ENCODE assay signal across 16 cellular contexts in the genomic region with DNA sequence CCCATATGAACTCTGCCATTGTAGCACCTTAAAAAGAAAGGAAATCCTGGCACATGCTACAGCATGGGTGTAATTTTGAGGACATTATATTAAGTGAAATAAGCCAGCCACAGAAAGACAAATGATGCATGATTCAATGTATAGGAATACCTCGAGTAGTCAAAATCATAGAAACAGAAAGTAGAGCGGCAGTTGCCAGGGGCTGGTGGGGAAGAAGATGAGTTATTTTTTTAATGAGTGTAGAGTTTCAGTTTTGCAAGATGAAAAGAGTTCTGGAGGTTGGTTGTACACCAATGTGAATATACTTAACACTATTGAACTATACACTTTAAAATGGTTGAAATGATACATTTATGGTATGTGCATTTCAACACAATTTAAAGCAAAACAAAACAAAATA.
DNase-seq lines count a peak whose midpoint lies in the region; ATAC-seq and TF ChIP-seq lines count a peak whose summit lies in the region.
"Had no signal": no experiment of that assay in that cellular context is flagged by ENCODE, and none has a peak within 500 bp of the region (broad histone marks: within the 10 kb centered on the region; RNA-seq: fewer than 3 reads in every experiment).

No MANE protein-coding gene starts in this region.

- no peak overlapping the region for H2BK15ac ChIP-seq in mesendoderm (replicated peaks; ENCODE audit: low read depth)

- H3K27me3 ChIP-seq in KMS-11 (ENCODE audit: insufficient read depth, low read depth) (no peaks in the 10 kb centered on the region), mesendoderm (ENCODE audit: insufficient read depth, low read length, poor library complexity) (no peaks in the 10 kb centered on the region), prostate gland (replicated peaks; ENCODE audit: insufficient read depth) (no peaks in the 10 kb centered on the region)
- H3K27me3 ChIP-seq: BLaER1 had no signal

- no peak overlapping the region for H2AFZ ChIP-seq in KMS-11 (ENCODE audit: low read depth)

- no peak overlapping the region for H2BK120ac ChIP-seq in mesendoderm (ENCODE audit: low read depth, low read length)

- no peaks in the 10 kb centered on the region for H4K20me1 ChIP-seq in KMS-11 (ENCODE audit: insufficient read depth)
- H4K20me1 ChIP-seq: BLaER1 had no signal

- peaks cover 15% of the 10 kb centered on the region for H3K4me1 ChIP-seq in KMS-11 (ENCODE audit: low read depth, poor library complexity, severe bottlenecking)
- H3K4me1 ChIP-seq in mesendoderm (ENCODE audit: control insufficient read depth, low read depth, low read length), result peaks cover 1% of the 10 kb centered on the region
- no peaks in the 10 kb centered on the region for H3K4me1 ChIP-seq in prostate gland (replicated peaks)
- H3K4me1 ChIP-seq: BLaER1 had no signal

- no peaks in the 10 kb centered on the region for H3K79me2 ChIP-seq in KMS-11 (ENCODE audit: insufficient read depth, low read depth)
- H3K79me2 ChIP-seq in mesendoderm (ENCODE audit: control insufficient read depth, insufficient read depth, low read length), result no peaks in the 10 kb centered on the region

- intact Hi-C loops in prostate gland (cut with DNase I), result no loop called here

- H4K5ac ChIP-seq in mesendoderm (ENCODE audit: low read length), result no peak overlapping the region

- DNase-seq in mesendoderm (no peak), NCI-H1092 treated with DMSO at 0.1 percent for 48 hours (lab: John Stamatoyannopoulos, UW) (no peak), prostate gland (ENCODE audit: low spot score) (no peak), cortex of kidney (lab: John Stamatoyannopoulos, UW) (no peak)
- DNase-seq: anterior cingulate cortex, H7, mammary epithelial cell, NCI-H2029 treated with DMSO at 0.1 percent for 48 hours, SW 1271 had no signal

- no peaks in the 10 kb centered on the region for H3K9me3 ChIP-seq in prostate gland
- H3K9me3 ChIP-seq: BLaER1, thoracic aorta had no signal

- H3K36me3 ChIP-seq in KMS-11 (ENCODE audit: insufficient read depth), result no peaks in the 10 kb centered on the region
- no peaks in the 10 kb centered on the region for H3K36me3 ChIP-seq in mesendoderm (ENCODE audit: control insufficient read depth, insufficient read depth, low read length)
- no peaks in the 10 kb centered on the region for H3K36me3 ChIP-seq in prostate gland
- H3K36me3 ChIP-seq: BLaER1, thoracic aorta had no signal

- H4K8ac ChIP-seq in mesendoderm (ENCODE audit: low read depth, low read length), result no peak overlapping the region

- H3K27ac ChIP-seq in KMS-11 (no peak overlapping the region), mesendoderm (ENCODE audit: low read depth, low read length) (no peak overlapping the region), prostate gland (no peak overlapping the region)
- H3K27ac ChIP-seq: BLaER1, epithelial cell of prostate, thoracic aorta had no signal

- H3K4me3 ChIP-seq in KMS-11 (IDR thresholded peaks at IDR 0.05; ENCODE audit: insufficient read depth, low read depth, low read length), result no peak overlapping the region
- H3K4me3 ChIP-seq in mesendoderm (ENCODE audit: low read length), result no peak overlapping the region
- no peak overlapping the region for H3K4me3 ChIP-seq in prostate gland
- H3K4me3 ChIP-seq: BLaER1, thoracic aorta had no signal

- ATAC-seq in GM18517 (IDR thresholded peaks at IDR 0.05; ENCODE audit: unreplicated experiment), result peak; percentile 78
- ATAC-seq in GM18909 (IDR thresholded peaks at IDR 0.05; ENCODE audit: poor library complexity, unreplicated experiment), result peak; percentile 85
- peak; percentile 80 for ATAC-seq in HG02678 (IDR thresholded peaks at IDR 0.05; ENCODE audit: unreplicated experiment)

- H3K4ac ChIP-seq in mesendoderm (ENCODE audit: low read depth, low read length), result no peak overlapping the region

- no peak for TF ChIP-seq CTCF in KMS-11 (conservative IDR thresholded peaks at IDR 0.05; ENCODE audit: low read depth, low read length)
- TF ChIP-seq CTCF in prostate gland (IDR thresholded peaks at IDR 0.05), result no peak

- H3K56ac ChIP-seq in mesendoderm (ENCODE audit: low read length), result no peak overlapping the region

- peak overlapping the region; percentile 26; the same call in 1 of the 2 replicates for H3K4me2 ChIP-seq in KMS-11
- no peak overlapping the region for H3K4me2 ChIP-seq in mesendoderm (ENCODE audit: low read length)
- H3K4me2 ChIP-seq: BLaER1 had no signal

- no peak overlapping the region for H2BK5ac ChIP-seq in mesendoderm (ENCODE audit: low read length)

- H2AK5ac ChIP-seq in mesendoderm (ENCODE audit: low read length), result no peak overlapping the region

- H3K9ac ChIP-seq in KMS-11, result no peak overlapping the region
- H3K9ac ChIP-seq in mesendoderm (ENCODE audit: low read length), result no peak overlapping the region
- H3K9ac ChIP-seq: BLaER1 had no signal

- no peak overlapping the region for H3K18ac ChIP-seq in mesendoderm (ENCODE audit: low read length)

- TF ChIP-seq POLR2A in prostate gland (IDR thresholded peaks at IDR 0.05), result no peak

- no peak overlapping the region for H3K23ac ChIP-seq in mesendoderm (ENCODE audit: low read length)

- H3K79me1 ChIP-seq in mesendoderm (ENCODE audit: low read length), result no peaks in the 10 kb centered on the region

- WGBS in mesendoderm (ENCODE audit: extremely low coverage, insufficient coverage, low lambda C conversion rate), result no CpG with 5 or more reads among the region's 2 CpGs
- 82% methylated on average over 2 of the region's 2 CpGs for WGBS in prostate gland
